ENCODE assay signal across 8 cellular contexts in the genomic region with DNA sequence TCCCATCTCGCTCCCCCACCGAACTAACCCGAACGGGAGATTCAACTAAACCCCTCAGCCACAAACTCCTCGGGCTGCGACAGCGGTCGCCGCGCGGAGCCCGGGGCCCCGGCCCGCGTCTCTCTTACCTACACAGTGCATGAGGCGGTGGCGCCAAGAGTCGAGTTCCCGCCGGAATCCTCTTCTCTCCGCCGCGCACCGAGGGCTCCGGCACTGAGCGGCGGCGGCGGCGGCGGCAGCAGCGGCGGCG. TPM values are rescaled to one million over a fixed set of nuclear protein-coding genes. Genes with fewer than 3 reads are reported as not detected.
DNase-seq lines count a peak whose midpoint lies in the region; ATAC-seq and TF ChIP-seq lines count a peak whose summit lies in the region.

No MANE protein-coding gene starts in this region.

- H2AFZ ChIP-seq in SK-N-SH (ENCODE audit: low read depth), result peak overlapping the region; percentile 95; the same call in 1 of the 2 replicates

- TF ChIP-seq RAD21 in SK-N-SH (IDR thresholded peaks at IDR 0.05; ENCODE audit: low read length), result no peak

- H3F3A ChIP-seq in SK-N-SH (replicated peaks; ENCODE audit: insufficient read depth), result no peaks in the 10 kb centered on the region

- WGBS in SK-N-SH (ENCODE audit: low lambda C conversion rate), result no CpG with 5 or more reads among the region's 34 CpGs

- no peaks in the 10 kb centered on the region for H3K9me3 ChIP-seq in SK-N-SH

- peak in 1 of 2 experiments; percentile 24; a peak in 1 of 4 replicates for TF ChIP-seq EP300 in SK-N-SH (IDR thresholded peaks at IDR 0.05; ENCODE audit: borderline replicate concordance in 1 of 2, low read depth in 1 of 2, low read length in 1 of 2)

- peak overlapping the region; percentile 86; the same call in 1 of the 2 replicates for H3K4me2 ChIP-seq in SK-N-SH

- H4K20me1 ChIP-seq in SK-N-SH (ENCODE audit: insufficient read depth), result peaks cover 5% of the 10 kb centered on the region; the same call in 1 of the 2 replicates

- no peaks in the 10 kb centered on the region for H3K36me3 ChIP-seq in SK-N-SH (replicated peaks in 1 of 2; ENCODE audit: control insufficient read depth in 1 of 2, insufficient read depth in 2 of 2, low read length in 1 of 2)

- POLR2A ChIA-PET in SK-N-SH (lab: Yijun Ruan, JAX), result interaction anchor here (1.7 kb wide), 1 partner anchor 298 kb away, joined by 5 read pairs; no protein-coding TSS in a partner anchor

- TF ChIP-seq POLR2A in GM15510 (IDR thresholded peaks at IDR 0.05; ENCODE audit: borderline replicate concordance, extremely low read depth, insufficient read length), result peak; percentile 73

- no peak for TF ChIP-seq CTCF in SK-N-SH (IDR thresholded peaks at IDR 0.05)
- TF ChIP-seq CTCF in fibroblast of villous mesenchyme (IDR thresholded peaks at IDR 0.05; ENCODE audit: insufficient read depth, low read depth, low read length), result no peak
- TF ChIP-seq CTCF in retinal pigment epithelial cell (conservative IDR thresholded peaks at IDR 0.05; ENCODE audit: low read depth, low read length), result no peak

- H3K4me3 ChIP-seq in SK-N-SH (ENCODE audit: low read depth in 2 of 2, low read length in 1 of 2) (peak overlapping the region; percentile 92 to 96), fibroblast of villous mesenchyme (ENCODE audit: low read depth, low read length) (peak overlapping the region; percentile 67), retinal pigment epithelial cell (ENCODE audit: low read length) (peak overlapping the region; percentile 90)

- no peaks in the 10 kb centered on the region for H3K9me2 ChIP-seq in SK-N-SH

- peaks cover 43% of the 10 kb centered on the region for H3K79me2 ChIP-seq in SK-N-SH (ENCODE audit: insufficient read depth)

- DNase-seq in SK-N-SH, result peak; percentile 63
- no peak for DNase-seq in fibroblast of villous mesenchyme (ENCODE audit: low read depth)
- DNase-seq in retinal pigment epithelial cell (ENCODE audit: low read depth), result no peak
- DNase-seq in kidney glomerular epithelial cell (lab: John Stamatoyannopoulos, UW), result no peak
- no peak for DNase-seq in stimulated activated CD4-positive, alpha-beta T cell treated with anti-CD3 and anti-CD28 coated beads, Interleukin-1b, Interleukin-23, amount 100 ng/mL, for 48 hours

- peaks cover 4 to 8% of the 10 kb centered on the region in 2 experiments; a peak in 3 of 4 replicates for H3K4me1 ChIP-seq in SK-N-SH (ENCODE audit: control insufficient read depth in 1 of 2, insufficient read depth in 2 of 2, low read depth in 1 of 2, low read length in 1 of 2)

- peak; percentile 20 for ATAC-seq in HG02642 (IDR thresholded peaks at IDR 0.05; ENCODE audit: poor library complexity, unreplicated experiment)
- ATAC-seq in activated CD4-positive, CD25-positive, alpha-beta regulatory T cell treated with anti-CD3 and anti-CD28 coated beads, Interleukin-2, amount 50 U/mL, for 24 hours, result no peak

- H3K27ac ChIP-seq in SK-N-SH (ENCODE audit: low read depth in 2 of 2, low read length in 1 of 2), result peak overlapping the region; percentile 87 to 95

- peak overlapping the region; percentile 93 for H3K9ac ChIP-seq in SK-N-SH

- H3K27me3 ChIP-seq in SK-N-SH (ENCODE audit: insufficient read depth), result no peaks in the 10 kb centered on the region

- CTCF ChIA-PET in SK-N-SH (lab: Yijun Ruan, JAX), result interaction anchor here (0.7 to 1.2 kb wide), 3 partner anchors 8 to 205 kb away, joined by 3 to 10 read pairs (median 3); no protein-coding TSS in a partner anchor

TF ChIP-seq in SK-N-SH, 30 proteins besides CTCF, POLR2A, EP300 and RAD21:
- TF ChIP-seq NRF1 (IDR thresholded peaks at IDR 0.05; ENCODE audit: low read depth, low read length) (no peak), TAF1 (IDR thresholded peaks at IDR 0.05; ENCODE audit: borderline replicate concordance, low read depth, low read length) (peak; percentile 41; the same call in 1 of the 2 replicates)

RNA-seq across cellular contexts. Expression of gene LCORL, which starts 0.2 kb away (rescaled TPM):
- polyA plus RNA-seq in SK-N-SH (2012; rRNA removed), result 1.9 and 2.7 TPM in 2 replicates
- polyA plus RNA-seq in SK-N-SH (2012; cell fraction: cytosol; rRNA removed), result 3.8 and 4.1 TPM in 2 replicates
- 3.0 TPM in 2 replicates for polyA plus RNA-seq in SK-N-SH (2012; cell fraction: nucleus; rRNA removed)
- 14.2 and 19.4 TPM in 2 replicates for total RNA-seq in fibroblast of villous mesenchyme
